In the genomic region with DNA sequence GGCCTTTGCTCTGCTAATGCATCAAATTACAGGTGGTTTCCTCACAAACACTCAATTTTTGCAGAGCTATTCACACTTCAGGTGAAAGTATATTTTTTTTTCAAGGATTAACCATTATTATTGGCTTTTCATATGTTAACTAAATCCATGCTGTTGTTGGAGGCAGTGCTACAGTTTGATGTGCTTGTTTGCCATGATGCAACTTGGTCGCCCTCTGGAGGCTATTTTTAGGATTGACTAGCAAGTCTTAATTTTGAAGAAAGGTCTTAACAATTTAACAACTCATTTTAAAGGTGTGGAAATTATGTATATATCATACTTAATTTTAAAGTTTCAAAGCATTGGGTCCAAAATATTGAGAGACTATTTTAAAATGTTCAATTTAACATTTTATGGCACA, we compare ENCODE assay signal across 8 cellular contexts.
DNase-seq lines count a peak whose midpoint lies in the region; ATAC-seq, FAIRE-seq and TF ChIP-seq lines count a peak whose summit lies in the region.

No MANE protein-coding gene starts in this region.

- peak; percentile 37 for TF ChIP-seq CTCF in kidney (IDR thresholded peaks at IDR 0.05; ENCODE audit: borderline replicate concordance, extremely low read depth, insufficient read depth)

- H3K27ac ChIP-seq in kidney (ENCODE audit: low read depth in 2 of 2, low read length in 2 of 2), result no peak overlapping the region

- H3K4me3 ChIP-seq in kidney (ENCODE audit: low read length in 2 of 2), result no peak overlapping the region

- intact Hi-C loops in kidney (cut with DNase I), result no loop called here

- no peaks in the 10 kb centered on the region for H3K4me1 ChIP-seq in kidney (ENCODE audit: control insufficient read depth in 1 of 2, insufficient read depth in 1 of 2, low read depth in 1 of 2, low read length in 2 of 2)

- no peaks in the 10 kb centered on the region for H3K9me3 ChIP-seq in kidney (ENCODE audit: control insufficient read depth in 1 of 2, low read length in 2 of 2)

- no peak overlapping the region for H3K9ac ChIP-seq in kidney (ENCODE audit: low read length in 2 of 2)

- ATAC-seq in HG02884 (IDR thresholded peaks at IDR 0.05; ENCODE audit: unreplicated experiment), result no peak

- no peaks in the 10 kb centered on the region for H3K36me3 ChIP-seq in kidney (ENCODE audit: control insufficient read depth in 1 of 2, insufficient read depth in 2 of 2, low read length in 2 of 2)

- DNase-seq in EH (ENCODE audit: low read depth) (peak; percentile 32), LoVo (ENCODE audit: low spot score) (peak; percentile 18), amniotic epithelial cell (ENCODE audit: low read depth) (peak; percentile 33), kidney (no peak), DMS153 treated with DMSO at 0.1 percent for 48 hours (lab: John Stamatoyannopoulos, UW; ENCODE audit: unreplicated experiment) (no peak)
- DNase-seq in central memory CD4-positive, alpha-beta T cell, result no peak

- peak; percentile 86 for FAIRE-seq in A204.1 (lab: Jason Lieb, UNC)
- FAIRE-seq in kidney (lab: Jason Lieb, UNC), result peak; percentile 94

Comparison
In these comparisons a context has a peak if more than half of its experiments do, and no peak if none do; other contexts are left out.
1. DNase-seq: peak in EH (single experiment), LoVo (single experiment) and amniotic epithelial cell (single experiment); none in kidney (single experiment), central memory CD4-positive, alpha-beta T cell (single experiment) and DMS153 treated with DMSO at 0.1 percent for 48 hours (single experiment).